8 cellular contexts compared by ENCODE assay signal in the genomic region with DNA sequence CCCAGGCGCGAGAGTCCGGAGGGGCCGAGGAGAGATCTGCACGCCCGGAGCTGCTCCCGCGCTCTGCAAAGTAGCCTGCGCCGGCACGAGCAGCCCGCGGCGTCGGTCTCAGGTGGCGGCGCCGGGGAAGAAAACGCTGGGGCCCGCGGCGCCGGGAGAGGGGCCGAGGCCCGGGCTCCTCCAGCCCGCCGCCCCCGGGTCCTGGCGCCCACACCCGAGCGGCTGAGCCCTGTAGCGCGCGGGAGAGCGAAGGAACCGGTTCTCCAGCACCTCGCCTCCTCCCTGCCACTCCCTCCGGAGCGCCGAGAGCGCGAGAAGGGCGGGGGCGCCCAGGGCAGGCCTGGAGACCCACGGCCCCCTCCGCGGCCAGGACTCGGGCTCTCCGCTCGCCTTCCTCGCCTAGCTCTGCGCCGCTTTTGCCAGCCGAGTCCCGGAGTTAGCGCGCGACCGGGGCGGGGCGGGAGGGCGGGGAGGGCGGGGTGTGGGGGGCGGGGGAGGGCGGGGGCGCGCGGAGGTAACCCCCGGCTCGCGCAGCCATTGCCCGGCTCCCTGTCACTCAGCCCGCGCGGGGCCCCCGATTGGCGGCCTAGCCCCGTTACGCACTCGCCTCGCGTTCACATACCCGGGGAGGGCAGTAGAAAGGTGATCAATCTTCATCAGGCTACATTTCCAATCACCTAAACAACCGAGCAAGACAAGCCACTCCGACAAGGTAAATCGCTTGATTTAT. TPM values are rescaled to one million over a fixed set of nuclear protein-coding genes. Genes with fewer than 3 reads are reported as not detected.
DNase-seq lines count a peak whose midpoint lies in the region; ATAC-seq and TF ChIP-seq lines count a peak whose summit lies in the region.

A gene (plus strand): TSS at position 645 of the 730 bp plus-strand sequence. CDS start 2,161 bp downstream, outside the sequence.

- DNase-seq in AG08396 (ENCODE audit: low spot score) (peak; percentile 88), NCI-H1417 treated with DMSO at 0.1 percent for 48 hours (lab: John Stamatoyannopoulos, UW) (peak; percentile 64), right lobe of liver (peak; percentile 71 to 80 (median 74))
- no peak for DNase-seq in central memory CD8-positive, alpha-beta T cell (ENCODE audit: low spot score in 2 of 2)
- DNase-seq in stimulated activated CD8-positive, alpha-beta memory T cell treated with anti-CD3 and anti-CD28 coated beads, Interleukin-7, amount 100 ng/mL, for 48 hours (ENCODE audit: extremely low read depth in 1 of 2, low read depth in 1 of 2), result peak; percentile 46 to 57

- H3K4me3 Mint-ChIP-seq in central memory CD8-positive, alpha-beta T cell, result peak within 1 kb of the TSS; percentile 94

- peaks cover 94% of the 10 kb centered on the region for H3K27me3 Mint-ChIP-seq in central memory CD8-positive, alpha-beta T cell

- peaks cover 0 to 8% (median 0%) of the 10 kb centered on the region in 4 donors for H3K36me3 ChIP-seq in right lobe of liver

- intact Hi-C loops in right lobe of liver (cut with DNase I), result no loop called here

- WGBS in right lobe of liver (ENCODE audit: insufficient coverage, low coverage, low lambda C conversion rate, missing lambda C conversion rate), result 0% methylated on average over 3 of the region's 86 CpGs

- H3K27ac Mint-ChIP-seq in central memory CD8-positive, alpha-beta T cell (ENCODE audit: low read depth), result no peak within 1 kb of the TSS

- peaks cover 6% of the 10 kb centered on the region for H3K36me3 Mint-ChIP-seq in central memory CD8-positive, alpha-beta T cell (ENCODE audit: insufficient read depth)

- no peak for TF ChIP-seq POLR2A in right lobe of liver (IDR thresholded peaks at IDR 0.05)

- no peak for TF ChIP-seq CTCF in right lobe of liver (IDR thresholded peaks at IDR 0.05)

- peak within 1 kb of the TSS; percentile 30 to 53 (median 52) for H3K4me3 ChIP-seq in right lobe of liver

- H3K9me3 Mint-ChIP-seq in central memory CD8-positive, alpha-beta T cell, result no peaks in the 10 kb centered on the region

- no peaks in the 10 kb centered on the region for H3K9me3 ChIP-seq in right lobe of liver

- peaks cover 4 to 10% of the 10 kb centered on the region in 2 donors for H3K27me3 ChIP-seq in right lobe of liver

- no peak within 1 kb of the TSS for H3K27ac ChIP-seq in right lobe of liver

- H3K4me1 Mint-ChIP-seq in central memory CD8-positive, alpha-beta T cell, result peaks cover 46% of the 10 kb centered on the region

- H3K4me1 ChIP-seq in right lobe of liver, result peaks cover 0 to 50% (median 0%) of the 10 kb centered on the region in 4 donors

- peak; percentile 81 for ATAC-seq in GM18511 (IDR thresholded peaks at IDR 0.05; ENCODE audit: unreplicated experiment)
- peak; percentile 87 for ATAC-seq in HG02885 (IDR thresholded peaks at IDR 0.05; ENCODE audit: poor library complexity, unreplicated experiment)
- ATAC-seq in SK-N-SH treated with all-trans-retinoic acid at 6 μM for 48 hours, result peak; percentile 72
- ATAC-seq in central memory CD8-positive, alpha-beta T cell (replicated peaks; ENCODE audit: extremely low read depth, poor library complexity, severe bottlenecking), result peak; percentile 62
- ATAC-seq in right lobe of liver, result peak; percentile 65 to 82 (median 74)

TF ChIP-seq in SK-N-SH treated with all-trans-retinoic acid at 6 μM for 48 hours, 23 proteins besides CTCF, POLR2A, EP300 and RAD21:
- no peak for TF ChIP-seq ZNF70 (CRISPR knock-in tag; IDR thresholded peaks at IDR 0.05)
- peak; percentile 10; the same call in 1 of the 2 replicates for TF ChIP-seq ZFP3 (CRISPR knock-in tag; IDR thresholded peaks at IDR 0.05)
- TF ChIP-seq, protein P1, sequence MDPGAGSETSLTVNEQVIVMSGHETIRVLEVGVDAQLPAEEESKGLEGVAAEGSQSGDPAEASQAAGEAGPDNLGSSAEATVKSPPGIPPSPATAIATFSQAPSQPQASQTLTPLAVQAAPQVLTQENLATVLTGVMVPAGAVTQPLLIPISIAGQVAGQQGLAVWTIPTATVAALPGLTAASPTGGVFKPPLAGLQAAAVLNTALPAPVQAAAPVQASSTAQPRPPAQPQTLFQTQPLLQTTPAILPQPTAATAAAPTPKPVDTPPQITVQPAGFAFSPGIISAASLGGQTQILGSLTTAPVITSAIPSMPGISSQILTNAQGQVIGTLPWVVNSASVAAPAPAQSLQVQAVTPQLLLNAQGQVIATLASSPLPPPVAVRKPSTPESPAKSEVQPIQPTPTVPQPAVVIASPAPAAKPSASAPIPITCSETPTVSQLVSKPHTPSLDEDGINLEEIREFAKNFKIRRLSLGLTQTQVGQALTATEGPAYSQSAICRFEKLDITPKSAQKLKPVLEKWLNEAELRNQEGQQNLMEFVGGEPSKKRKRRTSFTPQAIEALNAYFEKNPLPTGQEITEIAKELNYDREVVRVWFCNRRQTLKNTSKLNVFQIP (CRISPR knock-in tag; IDR thresholded peaks at IDR 0.05; ENCODE audit: borderline replicate concordance, low read depth), result no peak
- TF ChIP-seq RARB (CRISPR knock-in tag; IDR thresholded peaks at IDR 0.05), result no peak
- no peak for TF ChIP-seq ZC3H10 (CRISPR knock-in tag; IDR thresholded peaks at IDR 0.05)
- TF ChIP-seq ISL1 (CRISPR knock-in tag; IDR thresholded peaks at IDR 0.05), result no peak
- TF ChIP-seq, protein P2, sequence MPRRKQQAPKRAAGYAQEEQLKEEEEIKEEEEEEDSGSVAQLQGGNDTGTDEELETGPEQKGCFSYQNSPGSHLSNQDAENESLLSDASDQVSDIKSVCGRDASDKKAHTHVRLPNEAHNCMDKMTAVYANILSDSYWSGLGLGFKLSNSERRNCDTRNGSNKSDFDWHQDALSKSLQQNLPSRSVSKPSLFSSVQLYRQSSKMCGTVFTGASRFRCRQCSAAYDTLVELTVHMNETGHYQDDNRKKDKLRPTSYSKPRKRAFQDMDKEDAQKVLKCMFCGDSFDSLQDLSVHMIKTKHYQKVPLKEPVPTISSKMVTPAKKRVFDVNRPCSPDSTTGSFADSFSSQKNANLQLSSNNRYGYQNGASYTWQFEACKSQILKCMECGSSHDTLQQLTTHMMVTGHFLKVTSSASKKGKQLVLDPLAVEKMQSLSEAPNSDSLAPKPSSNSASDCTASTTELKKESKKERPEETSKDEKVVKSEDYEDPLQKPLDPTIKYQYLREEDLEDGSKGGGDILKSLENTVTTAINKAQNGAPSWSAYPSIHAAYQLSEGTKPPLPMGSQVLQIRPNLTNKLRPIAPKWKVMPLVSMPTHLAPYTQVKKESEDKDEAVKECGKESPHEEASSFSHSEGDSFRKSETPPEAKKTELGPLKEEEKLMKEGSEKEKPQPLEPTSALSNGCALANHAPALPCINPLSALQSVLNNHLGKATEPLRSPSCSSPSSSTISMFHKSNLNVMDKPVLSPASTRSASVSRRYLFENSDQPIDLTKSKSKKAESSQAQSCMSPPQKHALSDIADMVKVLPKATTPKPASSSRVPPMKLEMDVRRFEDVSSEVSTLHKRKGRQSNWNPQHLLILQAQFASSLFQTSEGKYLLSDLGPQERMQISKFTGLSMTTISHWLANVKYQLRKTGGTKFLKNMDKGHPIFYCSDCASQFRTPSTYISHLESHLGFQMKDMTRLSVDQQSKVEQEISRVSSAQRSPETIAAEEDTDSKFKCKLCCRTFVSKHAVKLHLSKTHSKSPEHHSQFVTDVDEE (CRISPR knock-in tag; IDR thresholded peaks at IDR 0.05), result no peak
- TF ChIP-seq, protein P3, sequence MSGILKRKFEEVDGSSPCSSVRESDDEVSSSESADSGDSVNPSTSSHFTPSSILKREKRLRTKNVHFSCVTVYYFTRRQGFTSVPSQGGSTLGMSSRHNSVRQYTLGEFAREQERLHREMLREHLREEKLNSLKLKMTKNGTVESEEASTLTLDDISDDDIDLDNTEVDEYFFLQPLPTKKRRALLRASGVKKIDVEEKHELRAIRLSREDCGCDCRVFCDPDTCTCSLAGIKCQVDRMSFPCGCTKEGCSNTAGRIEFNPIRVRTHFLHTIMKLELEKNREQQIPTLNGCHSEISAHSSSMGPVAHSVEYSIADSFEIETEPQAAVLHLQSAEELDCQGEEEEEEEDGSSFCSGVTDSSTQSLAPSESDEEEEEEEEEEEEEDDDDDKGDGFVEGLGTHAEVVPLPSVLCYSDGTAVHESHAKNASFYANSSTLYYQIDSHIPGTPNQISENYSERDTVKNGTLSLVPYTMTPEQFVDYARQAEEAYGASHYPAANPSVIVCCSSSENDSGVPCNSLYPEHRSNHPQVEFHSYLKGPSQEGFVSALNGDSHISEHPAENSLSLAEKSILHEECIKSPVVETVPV (CRISPR knock-in tag; IDR thresholded peaks at IDR 0.05), result no peak
- no peak for TF ChIP-seq ESRRG (CRISPR knock-in tag; IDR thresholded peaks at IDR 0.05)

RNA-seq across cellular contexts. Expression of the gene that starts here (rescaled TPM):
- not detected for total RNA-seq in right lobe of liver

Comparison
In these comparisons a context has a peak if more than half of its experiments do, and no peak if none do; other contexts are left out.
1. Peak in DNase-seq, ATAC-seq and H3K4me3 ChIP-seq in right lobe of liver; RNA of the gene not detected or under 1 TPM.
2. DNase-seq: peak in AG08396 (single experiment), NCI-H1417 treated with DMSO at 0.1 percent for 48 hours (single experiment) and stimulated activated CD8-positive, alpha-beta memory T cell treated with anti-CD3 and anti-CD28 coated beads, Interleukin-7, amount 100 ng/mL, for 48 hours (2 of 2); none in central memory CD8-positive, alpha-beta T cell (0 of 2).
3. Peak in every context shown above with its lines, with median percentiles within 50 percentile points of each other: ATAC-seq.